ENCODE assay signal across 27 cellular contexts in genomic region chr17:52030096-52030495, GRCh38.
"Had no signal": no experiment of that assay in that cellular context is flagged by ENCODE, and none has a peak within 500 bp of the region (broad histone marks: within the 10 kb centered on the region; RNA-seq: fewer than 3 reads in every experiment).

No MANE protein-coding gene starts in this region.

- H3K27me3 ChIP-seq: heart right ventricle, hepatocyte, neural progenitor cell, neutrophil, ovary, stomach, tibial artery, uterus had no signal

- H3K4me1 ChIP-seq: heart right ventricle, left ventricle myocardium inferior, stomach, tibial artery, uterus had no signal

- H3K36me3 ChIP-seq: heart right ventricle, left ventricle myocardium inferior, neural progenitor cell, neutrophil, ovary, stomach, thoracic aorta, tibial artery, uterus had no signal

- H3K9me3 ChIP-seq: heart right ventricle, left ventricle myocardium inferior, neutrophil, ovary, stomach, thoracic aorta, tibial artery, uterus had no signal

- H3K4me3 Mint-ChIP-seq: memory B cell; mesothelial cell of epicardium; naive B cell; natural killer cell; nephron progenitor cell; neural progenitor cell; stimulated activated naive B cell treated with anti-CD40 and anti-IgM and Interleukin-4, amounts not matched to agents 10 μg/mL and 1 μg/mL and 100 μg/mL, for 72 hours; type B pancreatic cell had no signal

- H3K27me3 Mint-ChIP-seq: memory B cell; progenitor cell of endocrine pancreas; stimulated activated naive B cell treated with anti-CD40 and anti-IgM and Interleukin-4, amounts not matched to agents 10 μg/mL and 1 μg/mL and 100 μg/mL, for 72 hours had no signal

- H3K4me3 ChIP-seq: heart right ventricle, hepatocyte, left ventricle myocardium inferior, neural progenitor cell, ovary, skin epidermis, stomach, thoracic aorta, tibial artery, uterus had no signal

- H3K27ac ChIP-seq: heart right ventricle, hepatocyte, left ventricle myocardium inferior, neural progenitor cell, neutrophil, ovary, skin epidermis, stomach, thoracic aorta, tibial artery, uterus had no signal

- DNase-seq: heart right ventricle; islet precursor cell; left ventricle myocardium inferior; naive B cell; natural killer cell; nephron progenitor cell; ovary; right cardiac atrium; stimulated activated CD4-positive, alpha-beta T cell treated with anti-CD3 and anti-CD28 coated beads, Interleukin-12 subunit alpha, Interleukin-12 subunit beta, amount 100 ng/mL, for 4 hours; stimulated activated CD4-positive, alpha-beta T cell treated with anti-CD3 and anti-CD28 coated beads, Interleukin-15, amount 100 ng/mL, for 24 hours; stimulated activated CD4-positive, alpha-beta T cell treated with anti-CD3 and anti-CD28 coated beads, Interleukin-2, amount 100 ng/mL, for 24 hours; stimulated activated CD4-positive, alpha-beta T cell treated with anti-CD3 and anti-CD28 coated beads, Interleukin-4, amount 100 ng/mL, for 1 hour; stimulated activated naive B cell treated with anti-CD40 and anti-IgM and Interleukin-4, amounts not matched to agents 10 μg/mL and 1 μg/mL and 100 μg/mL, for 72 hours; stimulated activated naive CD8-positive, alpha-beta T cell treated with anti-CD3 and anti-CD28 coated beads, Interleukin-15, Interleukin-2, amounts not matched to agents 100 U/mL and 50 U/mL, for 24 hours; stomach; tibial artery; uterus had no signal

- H3K4me1 Mint-ChIP-seq: memory B cell; naive B cell; natural killer cell; stimulated activated naive B cell treated with anti-CD40 and anti-IgM and Interleukin-4, amounts not matched to agents 10 μg/mL and 1 μg/mL and 100 μg/mL, for 72 hours had no signal

- H3K27ac Mint-ChIP-seq: memory B cell; mesothelial cell of epicardium; naive B cell; natural killer cell; nephron progenitor cell; neural progenitor cell; progenitor cell of endocrine pancreas; stimulated activated naive B cell treated with anti-CD40 and anti-IgM and Interleukin-4, amounts not matched to agents 10 μg/mL and 1 μg/mL and 100 μg/mL, for 72 hours; type B pancreatic cell had no signal

- H3K36me3 Mint-ChIP-seq: memory B cell; mesothelial cell of epicardium; naive B cell; natural killer cell; neural progenitor cell; stimulated activated naive B cell treated with anti-CD40 and anti-IgM and Interleukin-4, amounts not matched to agents 10 μg/mL and 1 μg/mL and 100 μg/mL, for 72 hours; type B pancreatic cell had no signal

- H3K9me3 Mint-ChIP-seq: mesothelial cell of epicardium, nephron progenitor cell, neural progenitor cell, type B pancreatic cell had no signal

- ATAC-seq: heart right ventricle; natural killer cell; right cardiac atrium; sciatic nerve; stimulated activated naive B cell treated with anti-CD40 and anti-IgM and Interleukin-4, amounts not matched to agents 10 μg/mL and 1 μg/mL and 100 μg/mL, for 72 hours; stimulated activated naive CD8-positive, alpha-beta T cell treated with anti-CD3 and anti-CD28 coated beads, Interleukin-15, Interleukin-2, amounts not matched to agents 100 U/mL and 50 U/mL, for 24 hours had no signal
